ENCODE assay signal across 9 cellular contexts in the genomic region with DNA sequence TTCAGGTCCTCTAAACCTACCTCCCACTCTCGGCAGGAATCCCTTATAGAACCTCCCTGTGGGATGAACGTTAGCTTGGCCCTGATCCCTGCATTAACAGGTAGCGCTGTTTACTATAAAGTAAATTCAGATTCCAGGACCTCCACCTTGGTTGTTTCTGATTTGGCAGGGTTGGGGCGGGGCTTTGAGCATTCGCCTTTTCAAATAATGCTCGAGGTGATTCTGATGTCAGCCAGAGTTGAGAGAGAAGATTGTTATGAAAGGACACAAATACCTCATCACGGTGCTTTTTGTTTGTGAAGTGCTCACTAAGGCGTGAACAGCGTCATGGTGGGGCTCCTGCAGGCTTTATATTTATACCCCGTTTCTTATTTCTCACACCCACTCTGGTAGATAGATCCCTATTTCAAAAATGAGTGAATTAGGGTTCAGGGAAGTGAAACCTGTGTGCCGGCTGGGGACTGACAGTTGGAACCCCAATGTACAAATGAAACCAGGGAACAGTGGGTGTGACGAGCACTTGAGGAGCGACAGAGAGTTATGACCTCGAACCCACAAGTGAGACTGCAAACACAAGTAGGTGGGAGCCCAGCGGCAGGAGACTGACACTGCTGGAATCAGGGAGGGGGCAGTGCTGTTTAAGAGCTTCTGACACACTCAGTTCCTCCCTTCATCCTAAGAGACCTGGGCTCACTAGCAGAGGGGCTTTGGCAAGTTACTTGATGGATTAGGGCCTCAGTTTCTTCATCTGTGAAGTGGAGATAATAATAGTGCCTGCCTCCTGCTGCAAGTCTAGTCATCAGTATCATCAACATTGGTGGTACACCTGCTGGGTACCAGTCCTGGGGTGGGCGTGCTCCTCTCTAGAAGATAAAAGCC. TPM values are rescaled to one million over a fixed set of nuclear protein-coding genes. Genes with fewer than 3 reads are reported as not detected.
DNase-seq lines count a peak whose midpoint lies in the region; ATAC-seq and TF ChIP-seq lines count a peak whose summit lies in the region.
"Had no signal": no experiment of that assay in that cellular context is flagged by ENCODE, and none has a peak within 500 bp of the region (broad histone marks: within the 10 kb centered on the region; RNA-seq: fewer than 3 reads in every experiment).

No MANE protein-coding gene starts in this region.

- H3K27ac ChIP-seq in Peyer's patch, result peak overlapping the region; percentile 84 to 97 (median 90)
- peak overlapping the region; percentile 29 for H3K27ac ChIP-seq in suprapubic skin
- H3K27ac ChIP-seq in aorta (ENCODE audit: low read depth in 1 of 2, low read length in 2 of 2), result no peak overlapping the region

- H3K4me1 Mint-ChIP-seq in activated naive CD8-positive, alpha-beta T cell treated with anti-CD3 and anti-CD28 coated beads, Interleukin-2, amount 50 U/mL, for 24 hours, result peaks cover 99% of the 10 kb centered on the region

- H3K27ac Mint-ChIP-seq in activated naive CD8-positive, alpha-beta T cell treated with anti-CD3 and anti-CD28 coated beads, Interleukin-2, amount 50 U/mL, for 24 hours, result peak overlapping the region; percentile 80

- TF ChIP-seq EP300 in suprapubic skin (IDR thresholded peaks at IDR 0.05), result no peak

- H3K4me1 ChIP-seq in Peyer's patch, result peaks cover 0 to 55% (median 12%) of the 10 kb centered on the region in 4 donors
- H3K4me1 ChIP-seq in suprapubic skin, result no peaks in the 10 kb centered on the region
- H3K4me1 ChIP-seq in aorta (ENCODE audit: control insufficient read depth in 1 of 2, insufficient read depth in 2 of 2, low read length in 2 of 2), result no peaks in the 10 kb centered on the region

- intact Hi-C loops in aorta (cut with DNase I), result no loop called here

- H3K36me3 Mint-ChIP-seq in activated naive CD8-positive, alpha-beta T cell treated with anti-CD3 and anti-CD28 coated beads, Interleukin-2, amount 50 U/mL, for 24 hours (ENCODE audit: low read depth), result no peaks in the 10 kb centered on the region

- H3K36me3 ChIP-seq in Peyer's patch, result no peaks in the 10 kb centered on the region
- H3K36me3 ChIP-seq in suprapubic skin, result no peaks in the 10 kb centered on the region
- H3K36me3 ChIP-seq in aorta (ENCODE audit: control insufficient read depth in 1 of 2, insufficient read depth in 2 of 2, low read length in 1 of 2), result no peaks in the 10 kb centered on the region

- H3K4me3 Mint-ChIP-seq in activated naive CD8-positive, alpha-beta T cell treated with anti-CD3 and anti-CD28 coated beads, Interleukin-2, amount 50 U/mL, for 24 hours, result peak overlapping the region; percentile 65

- H3K27me3 ChIP-seq in Peyer's patch (no peaks in the 10 kb centered on the region), suprapubic skin (peaks cover 7% of the 10 kb centered on the region), aorta (ENCODE audit: control insufficient read depth in 1 of 2, insufficient read depth in 2 of 2, low read length in 1 of 2) (no peaks in the 10 kb centered on the region)

- DNase-seq in Peyer's patch (peak in 2 of 3 donors; percentile 92 to 93), suprapubic skin (ENCODE audit: low spot score in 2 of 2) (no peak), cortex of kidney (lab: John Stamatoyannopoulos, UW) (no peak), kidney glomerular epithelial cell (lab: John Stamatoyannopoulos, UW) (no peak), aorta (no peak)
- peak; percentile 66 for DNase-seq in activated naive CD8-positive, alpha-beta T cell treated with anti-CD3 and anti-CD28 coated beads, Interleukin-2, amount 50 U/mL, for 24 hours

- no peaks in the 10 kb centered on the region for H3K9me3 Mint-ChIP-seq in activated naive CD8-positive, alpha-beta T cell treated with anti-CD3 and anti-CD28 coated beads, Interleukin-2, amount 50 U/mL, for 24 hours

- TF ChIP-seq CTCF in Peyer's patch (IDR thresholded peaks at IDR 0.05), result peak in 1 of 6 experiments; percentile 22
- TF ChIP-seq CTCF in suprapubic skin (IDR thresholded peaks at IDR 0.05), result no peak

- ATAC-seq in GM18870 (IDR thresholded peaks at IDR 0.05; ENCODE audit: unreplicated experiment) (peak; percentile 87), HG02840 (IDR thresholded peaks at IDR 0.05; ENCODE audit: low FRiP score, unreplicated experiment) (peak; percentile 79), aorta (ENCODE audit: low FRiP score) (no peak)
- ATAC-seq in activated naive CD8-positive, alpha-beta T cell treated with anti-CD3 and anti-CD28 coated beads, Interleukin-2, amount 50 U/mL, for 24 hours, result peak; percentile 55
- ATAC-seq: Panc1 had no signal

- H3K9me3 ChIP-seq in Peyer's patch (no peaks in the 10 kb centered on the region), suprapubic skin (no peaks in the 10 kb centered on the region), aorta (ENCODE audit: control insufficient read depth, low read length) (no peaks in the 10 kb centered on the region)

- H3K4me3 ChIP-seq in Peyer's patch (peak overlapping the region in 2 of 4 donors; percentile 19 to 30), suprapubic skin (no peak overlapping the region), aorta (ENCODE audit: low read length in 2 of 2) (no peak overlapping the region)

- H3K27me3 Mint-ChIP-seq in activated naive CD8-positive, alpha-beta T cell treated with anti-CD3 and anti-CD28 coated beads, Interleukin-2, amount 50 U/mL, for 24 hours, result peaks cover 3% of the 10 kb centered on the region

- TF ChIP-seq POLR2A in Peyer's patch (IDR thresholded peaks at IDR 0.05), result peak; percentile 14
- peak in 1 of 2 donors; percentile 16 for TF ChIP-seq POLR2A in suprapubic skin (IDR thresholded peaks at IDR 0.05)

- WGBS in suprapubic skin, result 60% methylated on average over 16 of the region's 16 CpGs
- 65 to 71% methylated on average over 16 of the region's 16 CpGs for WGBS in aorta, 2 donors

RNA-seq across cellular contexts. Expression of a gene that starts 14.3 kb away (rescaled TPM):
- total RNA-seq in Peyer's patch, result 100 to 1,000 TPM in 1 of 4 donors, 10 to 100 TPM in 2, 1 to 10 TPM in 1; 4.9 to 446 (median 22.2) TPM
- 1 to 10 TPM; 5.1 to 6.8 (median 5.6) TPM for total RNA-seq in suprapubic skin
- 10 to 100 TPM; 18.1 to 23.7 TPM for total RNA-seq in aorta
- 1 to 10 TPM in 1 of 2 donors, under 1 TPM in 1; 0.97 to 9.8 TPM for polyA plus RNA-seq in aorta

Comparison
In these comparisons a context has a peak if more than half of its experiments do, and no peak if none do; other contexts are left out.
1. DNase-seq: peak in Peyer's patch (2 of 3) and activated naive CD8-positive, alpha-beta T cell treated with anti-CD3 and anti-CD28 coated beads, Interleukin-2, amount 50 U/mL, for 24 hours (single experiment); none in suprapubic skin (0 of 2), cortex of kidney (single experiment), kidney glomerular epithelial cell (single experiment) and aorta (0 of 2).
2. H3K27ac ChIP-seq: peak in Peyer's patch (4 of 4) and suprapubic skin (single experiment); none in aorta (0 of 2).